ENCODE assay signal across 1 cellular context in genomic region chr6:90468080-90468479, GRCh38.
A peak's percentile ranks its signal among the peaks of the same experiment; 100 is the strongest.
TF ChIP-seq lines count a peak whose summit lies in the region.

No MANE protein-coding gene starts in this region.

TF ChIP-seq in K562, 482 proteins besides CTCF, POLR2A, EP300 and RAD21:
- TF ChIP-seq AFF4 (CRISPR knock-in tag; IDR thresholded peaks at IDR 0.05): no peak
- peak; percentile 96 for TF ChIP-seq FOSL1 (tag; conservative IDR thresholded peaks at IDR 0.05)
- TF ChIP-seq EP400 (IDR thresholded peaks at IDR 0.05): no peak
- TF ChIP-seq KDM1A (IDR thresholded peaks at IDR 0.05): peak; percentile 86 to 87
- peak; percentile 51 for TF ChIP-seq NEUROD1 (IDR thresholded peaks at IDR 0.05; ENCODE audit: borderline replicate concordance, low read depth, low read length, partially characterized antibody)
- TF ChIP-seq, protein P1, sequence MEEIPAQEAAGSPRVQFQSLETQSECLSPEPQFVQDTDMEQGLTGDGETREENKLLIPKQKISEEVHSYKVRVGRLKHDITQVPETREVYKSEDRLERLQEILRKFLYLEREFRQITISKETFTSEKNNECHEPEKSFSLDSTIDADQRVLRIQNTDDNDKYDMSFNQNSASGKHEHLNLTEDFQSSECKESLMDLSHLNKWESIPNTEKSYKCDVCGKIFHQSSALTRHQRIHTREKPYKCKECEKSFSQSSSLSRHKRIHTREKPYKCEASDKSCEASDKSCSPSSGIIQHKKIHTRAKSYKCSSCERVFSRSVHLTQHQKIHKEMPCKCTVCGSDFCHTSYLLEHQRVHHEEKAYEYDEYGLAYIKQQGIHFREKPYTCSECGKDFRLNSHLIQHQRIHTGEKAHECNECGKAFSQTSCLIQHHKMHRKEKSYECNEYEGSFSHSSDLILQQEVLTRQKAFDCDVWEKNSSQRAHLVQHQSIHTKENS (CRISPR knock-in tag; IDR thresholded peaks at IDR 0.05): no peak
- TF ChIP-seq HMGXB4 (CRISPR knock-in tag; IDR thresholded peaks at IDR 0.05): no peak
- 0 out of 2 replicates have a peak, but pooled peaks have one; percentile 3 for TF ChIP-seq ADNP (tag; IDR thresholded peaks at IDR 0.05)
- peak in 1 of 2 experiments; percentile 79; a peak in 2 of 4 replicates for TF ChIP-seq RCOR1 (IDR thresholded peaks at IDR 0.05; ENCODE audit: borderline replicate concordance in 1 of 2, low read depth in 2 of 2, low read length in 2 of 2)
- TF ChIP-seq ATF3 (IDR thresholded peaks at IDR 0.05): peak; percentile 96
- TF ChIP-seq ATF3 (CRISPR knock-in tag; conservative IDR thresholded peaks at IDR 0.05): no peak
- peak; percentile 57; the same call in 1 of the 2 replicates for TF ChIP-seq HDAC2 (IDR thresholded peaks at IDR 0.05)
- TF ChIP-seq ZNF12 (CRISPR knock-in tag; IDR thresholded peaks at IDR 0.05): no peak
- peak; percentile 45; the same call in 1 of the 2 replicates for TF ChIP-seq SMARCC2 (IDR thresholded peaks at IDR 0.05; ENCODE audit: low read depth)
- TF ChIP-seq HDAC1 (IDR thresholded peaks at IDR 0.05): peak in 1 of 2 experiments; percentile 67; a peak in 2 of 4 replicates
- no peak for TF ChIP-seq EWSR1 (IDR thresholded peaks at IDR 0.05; ENCODE audit: borderline replicate concordance, low read depth, partially characterized antibody)
- no peak for TF ChIP-seq E2F5 (CRISPR knock-in tag; IDR thresholded peaks at IDR 0.05)
- TF ChIP-seq NONO (IDR thresholded peaks at IDR 0.05; ENCODE audit: low read depth in 2 of 2, low read length in 1 of 2): no peak
- no peak for TF ChIP-seq MTA2 (IDR thresholded peaks at IDR 0.05; ENCODE audit: low read depth)
- TF ChIP-seq CBFA2T3 (IDR thresholded peaks at IDR 0.05): peak; percentile 48; the same call in 1 of the 2 replicates
- peak; percentile 83 for TF ChIP-seq ARID1B (IDR thresholded peaks at IDR 0.05)
- TF ChIP-seq FOS (IDR thresholded peaks at IDR 0.05; ENCODE audit: extremely low read depth, insufficient read length): peak; percentile 58
- TF ChIP-seq, protein P2, sequence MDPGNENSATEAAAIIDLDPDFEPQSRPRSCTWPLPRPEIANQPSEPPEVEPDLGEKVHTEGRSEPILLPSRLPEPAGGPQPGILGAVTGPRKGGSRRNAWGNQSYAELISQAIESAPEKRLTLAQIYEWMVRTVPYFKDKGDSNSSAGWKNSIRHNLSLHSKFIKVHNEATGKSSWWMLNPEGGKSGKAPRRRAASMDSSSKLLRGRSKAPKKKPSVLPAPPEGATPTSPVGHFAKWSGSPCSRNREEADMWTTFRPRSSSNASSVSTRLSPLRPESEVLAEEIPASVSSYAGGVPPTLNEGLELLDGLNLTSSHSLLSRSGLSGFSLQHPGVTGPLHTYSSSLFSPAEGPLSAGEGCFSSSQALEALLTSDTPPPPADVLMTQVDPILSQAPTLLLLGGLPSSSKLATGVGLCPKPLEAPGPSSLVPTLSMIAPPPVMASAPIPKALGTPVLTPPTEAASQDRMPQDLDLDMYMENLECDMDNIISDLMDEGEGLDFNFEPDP (CRISPR knock-in tag; IDR thresholded peaks at IDR 0.05): no peak
- no peak for TF ChIP-seq NR1H2 (CRISPR knock-in tag; IDR thresholded peaks at IDR 0.05)
- TF ChIP-seq MAFK (IDR thresholded peaks at IDR 0.05; ENCODE audit: low read length): no peak
- peak; percentile 69 for TF ChIP-seq EHMT2 (IDR thresholded peaks at IDR 0.05)
- TF ChIP-seq JUND (IDR thresholded peaks at IDR 0.05; ENCODE audit: borderline replicate concordance, low read depth, low read length): peak; percentile 94
- TF ChIP-seq JUND (tag; IDR thresholded peaks at IDR 0.05; ENCODE audit: borderline replicate concordance, low read depth, low read length): peak; percentile 86
- peak; percentile 81 for TF ChIP-seq SMARCA4 (IDR thresholded peaks at IDR 0.05)
- TF ChIP-seq SMARCE1 (IDR thresholded peaks at IDR 0.05): peak; percentile 90
- peak; percentile 81 for TF ChIP-seq DPF2 (IDR thresholded peaks at IDR 0.05)
- TF ChIP-seq JUN (IDR thresholded peaks at IDR 0.05; ENCODE audit: borderline replicate concordance, low read depth, low read length): peak; percentile 95
- TF ChIP-seq JUN (CRISPR knock-in tag; IDR thresholded peaks at IDR 0.05; ENCODE audit: borderline replicate concordance): no peak
- 0 out of 2 replicates have a peak, but pooled peaks have one; percentile 54 for TF ChIP-seq ZEB2 (IDR thresholded peaks at IDR 0.05)
- peak; percentile 54 for TF ChIP-seq EGR1 (conservative IDR thresholded peaks at IDR 0.05)
- peak in 1 of 2 experiments; percentile 35; a peak in 1 of 3 replicates for TF ChIP-seq CBX3 (IDR thresholded peaks at IDR 0.05; ENCODE audit: borderline replicate concordance in 1 of 2, low read length in 2 of 2)
- TF ChIP-seq ZNF77 (CRISPR knock-in tag; IDR thresholded peaks at IDR 0.05): no peak
- TF ChIP-seq, protein P3, sequence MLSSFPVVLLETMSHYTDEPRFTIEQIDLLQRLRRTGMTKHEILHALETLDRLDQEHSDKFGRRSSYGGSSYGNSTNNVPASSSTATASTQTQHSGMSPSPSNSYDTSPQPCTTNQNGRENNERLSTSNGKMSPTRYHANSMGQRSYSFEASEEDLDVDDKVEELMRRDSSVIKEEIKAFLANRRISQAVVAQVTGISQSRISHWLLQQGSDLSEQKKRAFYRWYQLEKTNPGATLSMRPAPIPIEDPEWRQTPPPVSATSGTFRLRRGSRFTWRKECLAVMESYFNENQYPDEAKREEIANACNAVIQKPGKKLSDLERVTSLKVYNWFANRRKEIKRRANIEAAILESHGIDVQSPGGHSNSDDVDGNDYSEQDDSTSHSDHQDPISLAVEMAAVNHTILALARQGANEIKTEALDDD (IDR thresholded peaks at IDR 0.05): peak; percentile 85
- no peak for TF ChIP-seq BDP1 (IDR thresholded peaks at IDR 0.05; ENCODE audit: insufficient read depth, insufficient read length)
- TF ChIP-seq YY1 (IDR thresholded peaks at IDR 0.05; ENCODE audit: borderline replicate concordance in 1 of 3, control insufficient read depth in 1 of 3, extremely low read depth in 1 of 3, insufficient read depth in 3 of 3, insufficient read length in 1 of 3, insufficient replicate concordance in 2 of 3, low read depth in 1 of 3, low read length in 2 of 3): peak in 1 of 3 experiments; percentile 25
